Comparison of ENCODE assay signal across 8 cellular contexts in the genomic region with DNA sequence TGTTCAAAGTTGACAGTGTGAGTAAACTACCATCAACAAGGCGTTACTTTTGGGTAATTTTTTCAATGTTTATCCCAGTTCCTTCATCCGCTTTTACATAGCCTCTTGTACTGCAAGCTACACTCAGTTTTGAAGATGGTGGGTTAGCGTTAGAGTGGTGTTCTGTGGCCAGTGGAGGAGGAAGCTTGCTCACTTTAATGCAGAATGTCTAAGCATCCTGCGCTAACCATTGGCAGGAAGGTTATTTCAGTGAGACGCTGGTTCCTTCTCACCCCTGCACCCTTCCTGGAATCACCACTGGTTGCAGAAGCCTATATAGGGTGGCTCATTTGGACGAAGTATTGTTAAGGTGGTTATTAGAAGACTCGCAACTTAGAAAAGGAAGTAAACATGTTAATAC.
DNase-seq lines count a peak whose midpoint lies in the region; ATAC-seq and TF ChIP-seq lines count a peak whose summit lies in the region.
"Had no signal": no experiment of that assay in that cellular context is flagged by ENCODE, and none has a peak within 500 bp of the region (broad histone marks: within the 10 kb centered on the region; RNA-seq: fewer than 3 reads in every experiment).

No MANE protein-coding gene starts in this region.

- TF ChIP-seq CTCF in Calu3 (IDR thresholded peaks at IDR 0.05; ENCODE audit: unreplicated experiment): no peak

- intact Hi-C loops in Calu3 (cut with micrococcal nuclease; ENCODE audit: unreplicated experiment): no loop called here

- H3K4me1 Mint-ChIP-seq in activated naive CD4-positive, alpha-beta T cell treated with anti-CD3 and anti-CD28 coated beads, Interleukin-2, amount 10 ng/mL, durations not matched to agents 7 days and 5 days: peaks cover 94% of the 10 kb centered on the region
- peaks cover 86 to 92% of the 10 kb centered on the region in 2 donors for H3K4me1 Mint-ChIP-seq in natural killer cell treated with Interleukin-12 subunit alpha and Interleukin-12 subunit beta and Interleukin-15 and Interleukin-18, amount 100 ng/mL, for 72 hours (ENCODE audit: low read depth in 2 of 2)
- H3K4me1 Mint-ChIP-seq in Calu3 (ENCODE audit: low read depth, unreplicated experiment): no peaks in the 10 kb centered on the region

- H3K27me3 Mint-ChIP-seq in activated naive CD4-positive, alpha-beta T cell treated with anti-CD3 and anti-CD28 coated beads, Interleukin-2, amount 10 ng/mL, durations not matched to agents 7 days and 5 days: no peaks in the 10 kb centered on the region
- H3K27me3 Mint-ChIP-seq in natural killer cell treated with Interleukin-12 subunit alpha and Interleukin-12 subunit beta and Interleukin-15 and Interleukin-18, amount 100 ng/mL, for 72 hours: no peaks in the 10 kb centered on the region
- H3K27me3 Mint-ChIP-seq in Calu3 (ENCODE audit: unreplicated experiment): no peaks in the 10 kb centered on the region

- CTCF ChIA-PET in activated naive CD4-positive, alpha-beta T cell treated with anti-CD3 and anti-CD28 coated beads, Interleukin-2, amount 10 ng/mL, durations not matched to agents 7 days and 5 days (lab: Charles Lee): interaction anchor here (1.1 to 4.3 kb wide), 4 partner anchors 10 to 66 kb away, joined by 3 to 63 read pairs (median 4); no protein-coding TSS in a partner anchor
- CTCF ChIA-PET in Calu3 (lab: Charles Lee): no interaction called here

- H3K36me3 Mint-ChIP-seq in activated naive CD4-positive, alpha-beta T cell treated with anti-CD3 and anti-CD28 coated beads, Interleukin-2, amount 10 ng/mL, durations not matched to agents 7 days and 5 days: peaks cover 87% of the 10 kb centered on the region
- H3K36me3 Mint-ChIP-seq in natural killer cell treated with Interleukin-12 subunit alpha and Interleukin-12 subunit beta and Interleukin-15 and Interleukin-18, amount 100 ng/mL, for 72 hours: peaks cover 59% of the 10 kb centered on the region
- H3K36me3 Mint-ChIP-seq in Calu3 (ENCODE audit: insufficient read depth, unreplicated experiment): no peaks in the 10 kb centered on the region

- peak; percentile 37 for DNase-seq in GDM1 (lab: John Stamatoyannopoulos, UW)
- peak; percentile 68 for DNase-seq in activated naive CD4-positive, alpha-beta T cell treated with anti-CD3 and anti-CD28 coated beads, Interleukin-2, amount 10 ng/mL, durations not matched to agents 7 days and 5 days
- peak; percentile 83 for DNase-seq in natural killer cell treated with Interleukin-12 subunit alpha and Interleukin-12 subunit beta and Interleukin-15 and Interleukin-18, amount 100 ng/mL, for 72 hours (ENCODE audit: low spot score)
- DNase-seq in Calu3: no peak
- DNase-seq: effector CD4-positive, alpha-beta T cell had no signal

- H3K27ac Mint-ChIP-seq in activated naive CD4-positive, alpha-beta T cell treated with anti-CD3 and anti-CD28 coated beads, Interleukin-2, amount 10 ng/mL, durations not matched to agents 7 days and 5 days: peak overlapping the region; percentile 92
- no peak overlapping the region for H3K27ac Mint-ChIP-seq in natural killer cell treated with Interleukin-12 subunit alpha and Interleukin-12 subunit beta and Interleukin-15 and Interleukin-18, amount 100 ng/mL, for 72 hours
- H3K27ac Mint-ChIP-seq in Calu3 (ENCODE audit: unreplicated experiment): no peak overlapping the region

- BruUV-seq in Calu3 (replicated peaks; lab: Mats Ljungman, UMichigan): no TSS peak

- no peak overlapping the region for H3K4me3 Mint-ChIP-seq in activated naive CD4-positive, alpha-beta T cell treated with anti-CD3 and anti-CD28 coated beads, Interleukin-2, amount 10 ng/mL, durations not matched to agents 7 days and 5 days
- no peak overlapping the region for H3K4me3 Mint-ChIP-seq in natural killer cell treated with Interleukin-12 subunit alpha and Interleukin-12 subunit beta and Interleukin-15 and Interleukin-18, amount 100 ng/mL, for 72 hours
- no peak overlapping the region for H3K4me3 Mint-ChIP-seq in Calu3 (ENCODE audit: low read depth, unreplicated experiment)

- H3K9me3 Mint-ChIP-seq in activated naive CD4-positive, alpha-beta T cell treated with anti-CD3 and anti-CD28 coated beads, Interleukin-2, amount 10 ng/mL, durations not matched to agents 7 days and 5 days: no peaks in the 10 kb centered on the region
- no peaks in the 10 kb centered on the region for H3K9me3 Mint-ChIP-seq in natural killer cell treated with Interleukin-12 subunit alpha and Interleukin-12 subunit beta and Interleukin-15 and Interleukin-18, amount 100 ng/mL, for 72 hours
- peaks cover 3% of the 10 kb centered on the region for H3K9me3 Mint-ChIP-seq in Calu3 (ENCODE audit: low read depth, unreplicated experiment)

- ATAC-seq in HG03432 (IDR thresholded peaks at IDR 0.05; ENCODE audit: unreplicated experiment) (peak; percentile 14), HG03196 (IDR thresholded peaks at IDR 0.05; ENCODE audit: unreplicated experiment) (no peak), HG02885 (IDR thresholded peaks at IDR 0.05; ENCODE audit: poor library complexity, unreplicated experiment) (no peak)
- ATAC-seq in natural killer cell treated with Interleukin-12 subunit alpha and Interleukin-12 subunit beta and Interleukin-15 and Interleukin-18, amount 100 ng/mL, for 72 hours: peak; percentile 54 to 57

Comparison
In these comparisons a context has a peak if more than half of its experiments do, and no peak if none do; other contexts are left out.
1. ATAC-seq: peak in HG03432 (single experiment) and natural killer cell treated with Interleukin-12 subunit alpha and Interleukin-12 subunit beta and Interleukin-15 and Interleukin-18, amount 100 ng/mL, for 72 hours (2 of 2); none in HG03196 (single experiment) and HG02885 (single experiment).